Comparison of ENCODE assay signal across 1 cellular context in the genomic region with DNA sequence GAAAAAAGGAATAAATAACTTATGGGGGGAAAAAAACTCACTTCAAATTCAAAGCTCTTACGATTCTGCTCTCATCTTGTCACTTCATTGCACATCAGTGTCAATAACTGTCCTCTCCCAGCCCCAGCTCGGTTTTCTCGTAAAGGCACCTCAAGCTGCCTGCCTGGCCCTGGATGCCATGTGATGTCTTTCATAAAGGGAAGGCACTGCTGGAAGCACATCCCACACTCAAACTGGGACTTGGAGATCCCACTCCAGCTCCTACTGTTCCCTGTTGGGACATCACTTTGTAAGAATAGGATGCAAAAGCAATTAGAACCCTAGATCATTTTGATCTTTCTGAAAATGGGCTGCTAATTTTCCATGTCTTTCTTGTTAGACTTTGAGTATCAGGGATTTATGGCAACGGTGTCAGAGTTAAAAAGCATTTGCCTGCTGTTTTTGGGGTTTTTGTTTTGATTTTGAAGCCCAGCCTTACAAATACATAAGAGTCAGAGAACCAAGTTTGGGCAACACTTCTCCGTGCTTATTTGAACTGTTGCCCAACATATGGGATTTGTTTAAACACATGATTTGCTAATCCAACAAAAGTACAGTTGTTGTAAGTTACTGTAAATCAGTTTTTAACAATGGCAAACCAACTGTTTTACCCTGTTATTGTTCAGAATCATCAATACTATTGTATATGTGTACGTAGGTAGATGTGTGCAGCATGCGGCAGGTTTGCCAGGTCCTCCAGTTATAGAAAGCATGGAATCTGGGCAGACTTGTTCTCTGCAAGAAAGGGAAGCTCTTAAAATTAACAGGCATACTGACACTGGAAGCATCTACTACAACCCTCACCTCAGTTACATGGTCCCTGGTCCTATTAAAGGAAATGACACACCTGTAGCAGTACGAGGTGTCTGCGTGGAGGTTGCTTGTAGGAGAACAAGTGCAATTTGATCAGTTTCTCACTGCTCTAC.
TF ChIP-seq lines count a peak whose summit lies in the region.

No MANE protein-coding gene starts in this region.

TF ChIP-seq in HepG2, 621 proteins besides CTCF, POLR2A, EP300 and RAD21:
- TF ChIP-seq, protein P1, sequence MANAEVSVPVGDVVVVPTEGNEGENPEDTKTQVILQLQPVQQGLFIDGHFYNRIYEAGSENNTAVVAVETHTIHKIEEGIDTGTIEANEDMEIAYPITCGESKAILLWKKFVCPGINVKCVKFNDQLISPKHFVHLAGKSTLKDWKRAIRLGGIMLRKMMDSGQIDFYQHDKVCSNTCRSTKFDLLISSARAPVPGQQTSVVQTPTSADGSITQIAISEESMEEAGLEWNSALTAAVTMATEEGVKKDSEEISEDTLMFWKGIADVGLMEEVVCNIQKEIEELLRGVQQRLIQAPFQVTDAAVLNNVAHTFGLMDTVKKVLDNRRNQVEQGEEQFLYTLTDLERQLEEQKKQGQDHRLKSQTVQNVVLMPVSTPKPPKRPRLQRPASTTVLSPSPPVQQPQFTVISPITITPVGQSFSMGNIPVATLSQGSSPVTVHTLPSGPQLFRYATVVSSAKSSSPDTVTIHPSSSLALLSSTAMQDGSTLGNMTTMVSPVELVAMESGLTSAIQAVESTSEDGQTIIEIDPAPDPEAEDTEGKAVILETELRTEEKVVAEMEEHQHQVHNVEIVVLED (CRISPR knock-in tag; IDR thresholded peaks at IDR 0.05; ENCODE audit: borderline replicate concordance) = no peak
- peak; percentile 50; the same call in 1 of the 2 replicates for TF ChIP-seq GATAD2A (CRISPR knock-in tag; IDR thresholded peaks at IDR 0.05)
- TF ChIP-seq GFI1 (CRISPR knock-in tag; IDR thresholded peaks at IDR 0.05; ENCODE audit: borderline replicate concordance) = 0 out of 2 replicates have a peak, but pooled peaks have one; percentile 30
- no peak for TF ChIP-seq KMT2B (CRISPR knock-in tag; IDR thresholded peaks at IDR 0.05)
- TF ChIP-seq, protein P2, sequence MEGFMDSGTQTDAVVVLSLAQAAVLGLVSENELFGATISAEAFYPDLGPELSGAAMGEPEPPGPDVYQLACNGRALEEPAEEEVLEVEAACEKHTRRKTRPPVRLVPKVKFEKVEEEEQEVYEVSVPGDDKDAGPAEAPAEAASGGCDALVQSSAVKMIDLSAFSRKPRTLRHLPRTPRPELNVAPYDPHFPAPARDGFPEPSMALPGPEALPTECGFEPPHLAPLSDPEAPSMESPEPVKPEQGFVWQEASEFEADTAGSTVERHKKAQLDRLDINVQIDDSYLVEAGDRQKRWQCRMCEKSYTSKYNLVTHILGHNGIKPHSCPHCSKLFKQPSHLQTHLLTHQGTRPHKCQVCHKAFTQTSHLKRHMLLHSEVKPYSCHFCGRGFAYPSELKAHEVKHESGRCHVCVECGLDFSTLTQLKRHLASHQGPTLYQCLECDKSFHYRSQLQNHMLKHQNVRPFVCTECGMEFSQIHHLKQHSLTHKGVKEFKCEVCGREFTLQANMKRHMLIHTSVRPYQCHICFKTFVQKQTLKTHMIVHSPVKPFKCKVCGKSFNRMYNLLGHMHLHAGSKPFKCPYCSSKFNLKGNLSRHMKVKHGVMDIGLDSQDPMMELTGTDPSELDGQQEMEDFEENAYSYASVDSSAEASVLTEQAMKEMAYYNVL (CRISPR knock-in tag; IDR thresholded peaks at IDR 0.05; ENCODE audit: borderline replicate concordance) = no peak
- no peak for TF ChIP-seq FOXP1 (IDR thresholded peaks at IDR 0.05)
- peak; percentile 23; the same call in 1 of the 2 replicates for TF ChIP-seq FOXP1 (CRISPR knock-in tag; IDR thresholded peaks at IDR 0.05)
- peak; percentile 33; the same call in 1 of the 2 replicates for TF ChIP-seq FOXA3 (CRISPR knock-in tag; IDR thresholded peaks at IDR 0.05)
- TF ChIP-seq SOX5 (CRISPR knock-in tag; IDR thresholded peaks at IDR 0.05; ENCODE audit: borderline replicate concordance) = peak; percentile 62; the same call in 1 of the 2 replicates
- 0 out of 2 replicates have a peak, but pooled peaks have one; percentile 46 for TF ChIP-seq SOX13 (IDR thresholded peaks at IDR 0.05)
- peak in 1 of 2 experiments; percentile 87; a peak in 2 of 4 replicates for TF ChIP-seq SOX13 (CRISPR knock-in tag; conservative IDR thresholded peaks at IDR 0.05 in 1 of 2, IDR thresholded peaks at IDR 0.05 in 1 of 2)
- peak; percentile 68; the same call in 1 of the 2 replicates for TF ChIP-seq POLR2AphosphoS2 (IDR thresholded peaks at IDR 0.05; ENCODE audit: low read depth, low read length)
- peak; percentile 72 for TF ChIP-seq CEBPG (CRISPR knock-in tag; IDR thresholded peaks at IDR 0.05)
- TF ChIP-seq, protein P3, sequence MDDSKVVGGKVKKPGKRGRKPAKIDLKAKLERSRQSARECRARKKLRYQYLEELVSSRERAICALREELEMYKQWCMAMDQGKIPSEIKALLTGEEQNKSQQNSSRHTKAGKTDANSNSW (CRISPR knock-in tag; IDR thresholded peaks at IDR 0.05; ENCODE audit: borderline replicate concordance) = no peak
- TF ChIP-seq SOX6 (IDR thresholded peaks at IDR 0.05) = no peak
- TF ChIP-seq SOX6 (CRISPR knock-in tag; IDR thresholded peaks at IDR 0.05) = peak; percentile 69
- peak; percentile 88 for TF ChIP-seq CEBPB (IDR thresholded peaks at IDR 0.05; ENCODE audit: borderline replicate concordance, low read depth, low read length)
- peak; percentile 25; the same call in 1 of the 2 replicates for TF ChIP-seq HNF4A (CRISPR knock-in tag; IDR thresholded peaks at IDR 0.05)
- TF ChIP-seq, protein P4, sequence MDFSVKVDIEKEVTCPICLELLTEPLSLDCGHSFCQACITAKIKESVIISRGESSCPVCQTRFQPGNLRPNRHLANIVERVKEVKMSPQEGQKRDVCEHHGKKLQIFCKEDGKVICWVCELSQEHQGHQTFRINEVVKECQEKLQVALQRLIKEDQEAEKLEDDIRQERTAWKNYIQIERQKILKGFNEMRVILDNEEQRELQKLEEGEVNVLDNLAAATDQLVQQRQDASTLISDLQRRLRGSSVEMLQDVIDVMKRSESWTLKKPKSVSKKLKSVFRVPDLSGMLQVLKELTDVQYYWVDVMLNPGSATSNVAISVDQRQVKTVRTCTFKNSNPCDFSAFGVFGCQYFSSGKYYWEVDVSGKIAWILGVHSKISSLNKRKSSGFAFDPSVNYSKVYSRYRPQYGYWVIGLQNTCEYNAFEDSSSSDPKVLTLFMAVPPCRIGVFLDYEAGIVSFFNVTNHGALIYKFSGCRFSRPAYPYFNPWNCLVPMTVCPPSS (IDR thresholded peaks at IDR 0.05) = no peak
- TF ChIP-seq RBM22 (optimal IDR thresholded peaks at IDR 0.05; ENCODE audit: low read length) = peak; percentile 60
